9 cellular contexts compared by ENCODE assay signal in the genomic region with DNA sequence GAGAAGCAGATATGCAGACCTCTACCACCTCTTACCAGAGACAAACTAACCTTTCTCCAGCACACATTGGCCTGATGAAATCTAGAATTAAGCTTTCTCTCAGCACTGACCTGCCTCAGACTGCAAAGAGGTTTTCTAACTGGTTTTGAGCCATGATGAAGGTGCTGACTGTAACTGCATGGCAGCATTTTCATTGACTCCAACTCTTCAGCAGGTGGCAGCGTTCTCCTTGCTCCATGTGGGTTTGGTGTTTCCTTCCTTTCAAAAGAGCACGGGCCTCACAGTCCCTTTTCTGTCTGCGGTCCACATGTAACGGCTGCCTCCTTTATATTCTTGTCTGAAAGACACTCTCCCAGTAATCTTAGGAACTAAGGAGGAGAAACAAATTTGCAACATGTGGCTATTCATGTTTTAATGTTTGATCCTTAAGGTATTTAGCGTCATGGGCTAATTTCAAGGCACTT. TPM values are rescaled to one million over a fixed set of nuclear protein-coding genes. Genes with fewer than 3 reads are reported as not detected.
DNase-seq lines count a peak whose midpoint lies in the region; ATAC-seq and TF ChIP-seq lines count a peak whose summit lies in the region.
"Had no signal": no experiment of that assay in that cellular context is flagged by ENCODE, and none has a peak within 500 bp of the region (broad histone marks: within the 10 kb centered on the region; RNA-seq: fewer than 3 reads in every experiment).

No MANE protein-coding gene starts in this region.

- H2BK5ac ChIP-seq in H9 (ENCODE audit: insufficient read length, low read length) = no peak overlapping the region

- peak; percentile 62 for TF ChIP-seq CTCF in C4-2B (conservative IDR thresholded peaks at IDR 0.05)
- peak; percentile 77 for TF ChIP-seq CTCF in H9 (conservative IDR thresholded peaks at IDR 0.05)
- TF ChIP-seq CTCF in esophagus muscularis mucosa (IDR thresholded peaks at IDR 0.05) = peak; percentile 69 to 83 (median 80)
- peak; percentile 69 for TF ChIP-seq CTCF in neural cell (IDR thresholded peaks at IDR 0.05; ENCODE audit: poor library complexity, severe bottlenecking)
- TF ChIP-seq CTCF in uterus (IDR thresholded peaks at IDR 0.05) = peak; percentile 63 to 79 (median 74)

- no peak for ATAC-seq in GM19035 (IDR thresholded peaks at IDR 0.05; ENCODE audit: unreplicated experiment)

- H3K36me3 ChIP-seq in esophagus muscularis mucosa (no peaks in the 10 kb centered on the region), neural cell (ENCODE audit: insufficient read depth, low read length) (no peaks in the 10 kb centered on the region), uterus (no peaks in the 10 kb centered on the region)

- peaks cover 8 to 10% of the 10 kb centered on the region in 2 experiments for H3K4me1 Mint-ChIP-seq in H9

- no peak overlapping the region for H3K4me3 ChIP-seq in esophagus muscularis mucosa
- H3K4me3 ChIP-seq in neural cell (ENCODE audit: low read length) = no peak overlapping the region
- no peak overlapping the region for H3K4me3 ChIP-seq in uterus
- H3K4me3 ChIP-seq: skin epidermis had no signal

- H3K4ac ChIP-seq in H9 (ENCODE audit: low read depth, low read length) = no peak overlapping the region

- H3K18ac ChIP-seq in H9 (ENCODE audit: insufficient read length, low read depth, low read length) = no peak overlapping the region

- no peaks in the 10 kb centered on the region for H3K23me2 ChIP-seq in H9 (ENCODE audit: insufficient read length, low read depth, low read length, poor library complexity, severe bottlenecking)

- no peak overlapping the region for H4K91ac ChIP-seq in H9 (ENCODE audit: insufficient read length, low read depth, low read length)

- no peaks in the 10 kb centered on the region for H3K9me3 Mint-ChIP-seq in H9

- no peak overlapping the region for H3K27ac Mint-ChIP-seq in H9

- DNase-seq in H9 (peak; percentile 80), NCI-H748 (lab: John Stamatoyannopoulos, UW; ENCODE audit: unreplicated experiment) (peak; percentile 50), activated T-cell treated with anti-CD3 and anti-CD28 coated beads for 1 hour (ENCODE audit: low read depth) (peak; percentile 32), esophagus muscularis mucosa (ENCODE audit: extremely low spot score) (no peak), uterus (peak; percentile 61 to 76)

- no peak overlapping the region for H2BK15ac ChIP-seq in H9 (ENCODE audit: low read depth, low read length)

- H2AK5ac ChIP-seq in H9 (ENCODE audit: insufficient read length, low read length) = no peak overlapping the region

- TF ChIP-seq EP300 in esophagus muscularis mucosa (IDR thresholded peaks at IDR 0.05) (no peak), neural cell (conservative IDR thresholded peaks at IDR 0.05; ENCODE audit: poor library complexity, severe bottlenecking) (no peak)

- no peaks in the 10 kb centered on the region for H3K4me1 ChIP-seq in H9 (ENCODE audit: insufficient read depth, low read length)
- peaks cover 0 to 8% (median 3%) of the 10 kb centered on the region in 4 donors for H3K4me1 ChIP-seq in esophagus muscularis mucosa
- no peaks in the 10 kb centered on the region for H3K4me1 ChIP-seq in uterus

- H3F3A ChIP-seq in neural cell (ENCODE audit: insufficient read depth, low read length, poor library complexity, severe bottlenecking) = no peaks in the 10 kb centered on the region

- H3K27me3 ChIP-seq in H9 (ENCODE audit: insufficient read depth, low read length) (no peaks in the 10 kb centered on the region), esophagus muscularis mucosa (no peaks in the 10 kb centered on the region), neural cell (ENCODE audit: insufficient read depth, low read depth, low read length) (no peaks in the 10 kb centered on the region), uterus (no peaks in the 10 kb centered on the region)

- TF ChIP-seq POLR2A in esophagus muscularis mucosa (IDR thresholded peaks at IDR 0.05; ENCODE audit: low read depth) (no peak), uterus (IDR thresholded peaks at IDR 0.05) (no peak)

- H3K79me2 ChIP-seq in H9 (ENCODE audit: insufficient read depth, low read length) (no peaks in the 10 kb centered on the region), neural cell (replicated peaks; ENCODE audit: insufficient read depth, low read length) (no peaks in the 10 kb centered on the region)

- no peaks in the 10 kb centered on the region for H3K79me1 ChIP-seq in H9 (ENCODE audit: insufficient read depth, low read depth, low read length, poor library complexity, severe bottlenecking)

- H2BK120ac ChIP-seq in H9 (ENCODE audit: low read depth, low read length, poor library complexity, severe bottlenecking) = no peak overlapping the region

- H3K4me2 ChIP-seq in H9 (ENCODE audit: insufficient read depth, insufficient read length, low read length) (no peak overlapping the region), neural cell (ENCODE audit: low read length) (no peak overlapping the region)

- H3K9ac ChIP-seq in H9 (ENCODE audit: extremely low read depth, insufficient read length, low read length) = no peak overlapping the region
- H3K9ac ChIP-seq in neural cell (ENCODE audit: low read length) = no peak overlapping the region

- H3K23ac ChIP-seq in H9 (ENCODE audit: insufficient read length, low read depth, low read length) = no peak overlapping the region

- H3T11ph ChIP-seq in H9 (ENCODE audit: low read length) = no peak overlapping the region

- H3K36me3 Mint-ChIP-seq in H9 (ENCODE audit: insufficient read depth in 1 of 3, low read depth in 3 of 3) = no peaks in the 10 kb centered on the region

- H3K27me3 Mint-ChIP-seq in H9 (ENCODE audit: low read depth) = no peaks in the 10 kb centered on the region

- H4K8ac ChIP-seq in H9 (replicated peaks; ENCODE audit: insufficient read length, low read depth, low read length) = no peak overlapping the region

- H4K5ac ChIP-seq in H9 (ENCODE audit: insufficient read length, low read depth, low read length) = no peak overlapping the region

- H3K56ac ChIP-seq in H9 (ENCODE audit: insufficient read length, low read depth, low read length) = no peak overlapping the region

- no peak overlapping the region for H3K14ac ChIP-seq in H9 (ENCODE audit: insufficient read depth, low read length)

- H4K20me1 ChIP-seq in H9 (ENCODE audit: control insufficient read depth, insufficient read depth, insufficient read length) (no peaks in the 10 kb centered on the region), neural cell (ENCODE audit: insufficient read depth) (no peaks in the 10 kb centered on the region)

- no CpG with 5 or more reads among the region's 5 CpGs for whole genome bisulfite sequencing in H9 (ENCODE audit: extremely low coverage, insufficient read length, low lambda C conversion rate)
- 15% methylated on average over 5 of the region's 5 CpGs for WGBS in esophagus muscularis mucosa

- H2BK12ac ChIP-seq in H9 (ENCODE audit: insufficient read length, low read depth, low read length) = no peak overlapping the region

- H2AFZ ChIP-seq in H9 (ENCODE audit: low read length) (no peak overlapping the region), neural cell (ENCODE audit: low read depth, low read length) (no peak overlapping the region)

- no peaks in the 10 kb centered on the region for H3K9me3 ChIP-seq in H9 (ENCODE audit: control insufficient read depth, low read depth, low read length)
- no peaks in the 10 kb centered on the region for H3K9me3 ChIP-seq in esophagus muscularis mucosa
- H3K9me3 ChIP-seq in neural cell (ENCODE audit: low read length) = no peaks in the 10 kb centered on the region
- no peaks in the 10 kb centered on the region for H3K9me3 ChIP-seq in uterus

- no peak overlapping the region for H3K4me3 Mint-ChIP-seq in H9

- H3K9me2 ChIP-seq in neural cell (ENCODE audit: insufficient read depth, low read length) = no peaks in the 10 kb centered on the region

- H3K27ac ChIP-seq in C4-2B (no peak overlapping the region), H9 (ENCODE audit: insufficient read length, low read depth, low read length) (no peak overlapping the region), esophagus muscularis mucosa (replicated peaks in 1 of 4) (no peak overlapping the region), neural cell (ENCODE audit: low read length) (no peak overlapping the region), uterus (peak overlapping the region; percentile 42 to 48)
- H3K27ac ChIP-seq: skin epidermis had no signal

- no peak overlapping the region for H2BK20ac ChIP-seq in H9 (ENCODE audit: low read depth, low read length, poor library complexity, severe bottlenecking)

- intact Hi-C loops in esophagus muscularis mucosa (cut with DNase I) (loop anchor here (2.0 to 5.0 kb wide), 3 partner anchors 267 to 702 kb away; no protein-coding TSS in a partner anchor), uterus (cut with DNase I; ENCODE audit: low total_unique reads) (loop anchor here (10.0 kb wide), 1 partner anchor 704 kb away; no protein-coding TSS in a partner anchor)

- peak; percentile 73 for TF ChIP-seq RAD21 in neural cell (conservative IDR thresholded peaks at IDR 0.05)

TF ChIP-seq in neural cell, 6 proteins besides CTCF, POLR2A, EP300 and RAD21 (continues in another document):
- TF ChIP-seq SMC3 (conservative IDR thresholded peaks at IDR 0.05; ENCODE audit: poor library complexity) = peak; percentile 74

RNA-seq across cellular contexts. Expression of a gene that starts 12.6 kb away (rescaled TPM):
- total RNA-seq in H9 (2021) (0.61 and 0.79 TPM in 2 replicates), esophagus muscularis mucosa (under 1 TPM in 3 of 4 donors, not detected in 1; 0.17 to 0.52 (median 0.39) TPM), uterus (1 to 10 TPM in 1 of 4 donors, under 1 TPM in 1, not detected in 2; 0.62 to 1.3 TPM)
- polyA plus RNA-seq in neural cell = 0.30 and 0.77 TPM in 2 replicates
- 2.8 and 2.9 TPM in 2 replicates for polyA minus RNA-seq in neural cell

RNA-seq across cellular contexts. Expression of a gene that starts 12.7 kb away (rescaled TPM):
- 49.5 and 52.8 TPM in 2 replicates for total RNA-seq in H9 (2021)
- 100 to 1,000 TPM in 1 of 4 donors, 10 to 100 TPM in 3; 83.2 to 117 (median 94.3) TPM for total RNA-seq in esophagus muscularis mucosa
- 47.3 and 50.4 TPM in 2 replicates for polyA plus RNA-seq in neural cell
- 218 and 240 TPM in 2 replicates for polyA minus RNA-seq in neural cell
- total RNA-seq in uterus = 100 to 1,000 TPM in 3 of 4 donors, 10 to 100 TPM in 1; 40.0 to 317 (median 189) TPM

RNA-seq across cellular contexts. Expression of a gene that starts 32.7 kb away (rescaled TPM):
- total RNA-seq in H9 (2021) = 38.7 and 39.7 TPM in 2 replicates
- 10 to 100 TPM; 29.1 to 41.3 (median 36.1) TPM for total RNA-seq in esophagus muscularis mucosa
- 136 and 165 TPM in 2 replicates for polyA plus RNA-seq in neural cell
- 165 and 188 TPM in 2 replicates for polyA minus RNA-seq in neural cell
- total RNA-seq in uterus = 10 to 100 TPM; 13.8 to 69.9 (median 31.5) TPM

Comparison
In these comparisons a context has a peak if more than half of its experiments do, and no peak if none do; other contexts are left out.
1. H3K27ac ChIP-seq: peak in uterus (2 of 2); none in C4-2B (single experiment), H9 (single experiment), esophagus muscularis mucosa (0 of 4) and neural cell (single experiment).
2. Peak in every context shown above with its lines, with median percentiles within 50 percentile points of each other: CTCF ChIP-seq.